Comparison of ENCODE assay signal across 1 cellular context in genomic region chr1:24186993-24187790, GRCh38.
TF ChIP-seq lines count a peak whose summit lies in the region.

IFNLR1 (minus strand) TSS chr1:24187289; CDS start chr1:24187248, 41 bp downstream.

TF ChIP-seq in HepG2, 621 proteins besides CTCF, POLR2A, EP300 and RAD21 (continued from another document and continues in another):
- TF ChIP-seq KIAA2018 (CRISPR knock-in tag; IDR thresholded peaks at IDR 0.05; ENCODE audit: borderline replicate concordance) = no peak
- no peak for TF ChIP-seq ZBTB49 (CRISPR knock-in tag; IDR thresholded peaks at IDR 0.05; ENCODE audit: borderline replicate concordance)
- TF ChIP-seq ZNF292 (CRISPR knock-in tag; IDR thresholded peaks at IDR 0.05; ENCODE audit: borderline replicate concordance, low read depth) = peak; percentile 43; the same call in 1 of the 2 replicates
- no peak for TF ChIP-seq FOXK2 (IDR thresholded peaks at IDR 0.05)
- no peak for TF ChIP-seq PLRG1 (conservative IDR thresholded peaks at IDR 0.05)
- TF ChIP-seq TAF15 (IDR thresholded peaks at IDR 0.05; ENCODE audit: low read depth, low read length, poor library complexity, severe bottlenecking) = no peak
- TF ChIP-seq SRSF1 (optimal IDR thresholded peaks at IDR 0.05; ENCODE audit: low read depth, low read length) = no peak
- peak; percentile 32; the same call in 1 of the 2 replicates for TF ChIP-seq ZNF263 (CRISPR knock-in tag; IDR thresholded peaks at IDR 0.05)
- TF ChIP-seq CREBL2 (CRISPR knock-in tag; IDR thresholded peaks at IDR 0.05; ENCODE audit: borderline replicate concordance) = no peak
- TF ChIP-seq ZBTB38 (CRISPR knock-in tag; IDR thresholded peaks at IDR 0.05) = no peak
- no peak for TF ChIP-seq POGZ (CRISPR knock-in tag; IDR thresholded peaks at IDR 0.05)
- TF ChIP-seq SCMH1 (CRISPR knock-in tag; IDR thresholded peaks at IDR 0.05; ENCODE audit: borderline replicate concordance) = no peak
- no peak; the same call in 1 of the 2 replicates for TF ChIP-seq NFKB2 (CRISPR knock-in tag; IDR thresholded peaks at IDR 0.05; ENCODE audit: borderline replicate concordance)
- TF ChIP-seq MATR3 (CRISPR knock-in tag; IDR thresholded peaks at IDR 0.05) = no peak
- no peak for TF ChIP-seq SMARCC2 (IDR thresholded peaks at IDR 0.05)
- peak; percentile 68; the same call in 1 of the 2 replicates for TF ChIP-seq NR2C2 (CRISPR knock-in tag; IDR thresholded peaks at IDR 0.05; ENCODE audit: borderline replicate concordance)
- no peak for TF ChIP-seq KLF15 (CRISPR knock-in tag; IDR thresholded peaks at IDR 0.05; ENCODE audit: borderline replicate concordance)
- TF ChIP-seq TOPORS (CRISPR knock-in tag; IDR thresholded peaks at IDR 0.05) = no peak
- no peak for TF ChIP-seq PAX8 (CRISPR knock-in tag; IDR thresholded peaks at IDR 0.05; ENCODE audit: borderline replicate concordance)
- TF ChIP-seq BRF2 (CRISPR knock-in tag; IDR thresholded peaks at IDR 0.05) = no peak
- TF ChIP-seq ZFYVE20 (CRISPR knock-in tag; IDR thresholded peaks at IDR 0.05; ENCODE audit: borderline replicate concordance, low read depth) = no peak
- no peak for TF ChIP-seq ZBTB14 (CRISPR knock-in tag; IDR thresholded peaks at IDR 0.05)
- no peak for TF ChIP-seq NFKBIZ (CRISPR knock-in tag; IDR thresholded peaks at IDR 0.05)
- no peak; the same call in 1 of the 2 replicates for TF ChIP-seq ZNF605 (CRISPR knock-in tag; IDR thresholded peaks at IDR 0.05)
- no peak for TF ChIP-seq ZNF761 (CRISPR knock-in tag; conservative IDR thresholded peaks at IDR 0.05)
- TF ChIP-seq HIC2 (CRISPR knock-in tag; IDR thresholded peaks at IDR 0.05; ENCODE audit: low read depth) = no peak
- TF ChIP-seq KDM5A (IDR thresholded peaks at IDR 0.05; ENCODE audit: borderline replicate concordance, low read length) = no peak
- TF ChIP-seq ZNF224 (CRISPR knock-in tag; IDR thresholded peaks at IDR 0.05) = no peak
- no peak for TF ChIP-seq TFE3 (CRISPR knock-in tag; IDR thresholded peaks at IDR 0.05)
- 0 out of 2 replicates have a peak, but pooled peaks have one; percentile 25 for TF ChIP-seq MTERF4 (CRISPR knock-in tag; IDR thresholded peaks at IDR 0.05)
- 0 out of 2 replicates have a peak, but pooled peaks have one; percentile 2 for TF ChIP-seq MYC (CRISPR knock-in tag; IDR thresholded peaks at IDR 0.05; ENCODE audit: borderline replicate concordance)
- TF ChIP-seq ELF1 (CRISPR knock-in tag; IDR thresholded peaks at IDR 0.05) = no peak
- no peak for TF ChIP-seq ZBED4 (CRISPR knock-in tag; IDR thresholded peaks at IDR 0.05; ENCODE audit: borderline replicate concordance)
- no peak for TF ChIP-seq TEF (CRISPR knock-in tag; IDR thresholded peaks at IDR 0.05)
- no peak for TF ChIP-seq NFIC (IDR thresholded peaks at IDR 0.05; ENCODE audit: low read length)
- no peak for TF ChIP-seq HMG20B (CRISPR knock-in tag; conservative IDR thresholded peaks at IDR 0.05)
- TF ChIP-seq HNF4A (CRISPR knock-in tag; IDR thresholded peaks at IDR 0.05) = peak; percentile 52
- TF ChIP-seq ZNF572 (CRISPR knock-in tag; IDR thresholded peaks at IDR 0.05) = no peak
